18 cellular contexts compared by ENCODE assay signal in genomic region chr13:100733261-100733660, GRCh38. TPM values are rescaled to one million over a fixed set of nuclear protein-coding genes. Genes with fewer than 3 reads are reported as not detected.
DNase-seq lines count a peak whose midpoint lies in the region; ATAC-seq, FAIRE-seq and TF ChIP-seq lines count a peak whose summit lies in the region.
"Had no signal": no experiment of that assay in that cellular context is flagged by ENCODE, and none has a peak within 500 bp of the region (broad histone marks: within the 10 kb centered on the region; RNA-seq: fewer than 3 reads in every experiment).

No MANE protein-coding gene starts in this region.

- no peaks in the 10 kb centered on the region for H4K20me1 ChIP-seq in HepG2 (ENCODE audit: insufficient read depth, low read length)
- H4K20me1 ChIP-seq: BLaER1 treated with 17β-estradiol and CSF1 and Interleukin-3, amounts not matched to agents 10 nM and 100 nM had no signal

- H3K4me3 ChIP-seq in HepG2 (replicated peaks in 1 of 3; ENCODE audit: insufficient read depth in 1 of 3, low read depth in 2 of 3, low read length in 3 of 3), result no peak overlapping the region
- H3K4me3 ChIP-seq: BLaER1 treated with 17β-estradiol and CSF1 and Interleukin-3, amounts not matched to agents 10 nM and 100 nM; GM23248; HAP-1; K562 had no signal

- DNase-seq in NCI-H446 treated with DMSO at 0.1 percent for 48 hours (lab: John Stamatoyannopoulos, UW) (peak; percentile 6), NCI-H446 (lab: John Stamatoyannopoulos, UW) (no peak), HepG2 (ENCODE audit: low spot score) (no peak), ecto neural progenitor cell (ENCODE audit: low spot score) (no peak)
- DNase-seq: CD4-positive, CD25-positive, alpha-beta regulatory T cell; CD8-positive, alpha-beta memory T cell; COR-L47; DMS153; DMS79; GF-D8; GM23248; IMR-90 had no signal

- H3K4me1 ChIP-seq in HepG2 (ENCODE audit: insufficient read depth, low read length), result peaks cover 49% of the 10 kb centered on the region
- H3K4me1 ChIP-seq: HAP-1 had no signal

- 0 out of 2 replicates have a peak overlapping the region, but pooled peaks have one; percentile 53 for H3K9ac ChIP-seq in HepG2 (ENCODE audit: insufficient read depth, low read depth, low read length)
- H3K9ac ChIP-seq: BLaER1 treated with 17β-estradiol and CSF1 and Interleukin-3, amounts not matched to agents 10 nM and 100 nM; GM23248 had no signal

- no peak for TF ChIP-seq RAD21 in HepG2 (CRISPR knock-in tag; IDR thresholded peaks at IDR 0.05)

- no peaks in the 10 kb centered on the region for H3K27me3 ChIP-seq in HepG2 (ENCODE audit: control insufficient read depth in 1 of 2, insufficient read depth in 2 of 2, low read length in 2 of 2)
- H3K27me3 ChIP-seq: BLaER1 treated with 17β-estradiol and CSF1 and Interleukin-3, amounts not matched to agents 10 nM and 100 nM had no signal

- FAIRE-seq in HepG2 (lab: Jason Lieb, UNC), result no peak
- FAIRE-seq: K562 had no signal

- H2AFZ ChIP-seq in HepG2 (ENCODE audit: low read length), result no peak overlapping the region
- H2AFZ ChIP-seq: GM23248 had no signal

- CTCF ChIA-PET in HepG2 (lab: Yijun Ruan, JAX; ENCODE audit: low intra/inter-chr PET ratio, low total read pairs), result no interaction called here

- BruUV-seq in HepG2 (replicated peaks; lab: Mats Ljungman, UMichigan), result no TSS peak

- no peak overlapping the region for H3K4me2 ChIP-seq in HepG2 (ENCODE audit: low read depth, low read length)
- H3K4me2 ChIP-seq: BLaER1 treated with 17β-estradiol and CSF1 and Interleukin-3, amounts not matched to agents 10 nM and 100 nM had no signal

- no peak for TF ChIP-seq POLR2A in HepG2 (IDR thresholded peaks at IDR 0.05; ENCODE audit: insufficient read depth in 1 of 2, low read depth in 2 of 2, low read length in 2 of 2)

- H3K9me3 ChIP-seq in HepG2 (ENCODE audit: low read length), result peaks cover 10% of the 10 kb centered on the region; the same call in 1 of the 2 replicates
- H3K9me3 ChIP-seq: HAP-1 had no signal

- H3K79me2 ChIP-seq in HepG2 (ENCODE audit: insufficient read depth, low read length), result no peaks in the 10 kb centered on the region

- POLR2A ChIA-PET in HepG2 (lab: Yijun Ruan, JAX), result no interaction called here

- no peaks in the 10 kb centered on the region for H3K36me3 ChIP-seq in HepG2 (replicated peaks in 1 of 2; ENCODE audit: control insufficient read depth in 1 of 2, insufficient read depth in 2 of 2, low read length in 2 of 2)
- H3K36me3 ChIP-seq: BLaER1 treated with 17β-estradiol and CSF1 and Interleukin-3, amounts not matched to agents 10 nM and 100 nM; HAP-1 had no signal

- ATAC-seq in HepG2, result no peak
- no peak for ATAC-seq in HG02610 (IDR thresholded peaks at IDR 0.05; ENCODE audit: unreplicated experiment)
- ATAC-seq: K562 had no signal

- TF ChIP-seq CTCF in VCaP (conservative IDR thresholded peaks at IDR 0.05) (no peak), HepG2 (CRISPR knock-in tag; IDR thresholded peaks at IDR 0.05) (no peak)

- intact Hi-C loops in HepG2 (cut with micrococcal nuclease; ENCODE audit: unreplicated experiment), result no loop called here

- WGBS in HepG2 (ENCODE audit: low lambda C conversion rate), result 94% methylated on average over 3 of the region's 3 CpGs

- TF ChIP-seq EP300 in HepG2 (IDR thresholded peaks at IDR 0.05; ENCODE audit: low read depth in 2 of 2, low read length in 2 of 2) (no peak), HepG2 (CRISPR knock-in tag; IDR thresholded peaks at IDR 0.05; ENCODE audit: borderline replicate concordance) (no peak)

- in situ Hi-C loops in HepG2 (cut with HindIII; ENCODE audit: extremely low pct_ligation_motif_present, low pct_unique_long_range_greater_than_20kb), result no loop called here

- H3K27ac ChIP-seq in VCaP (peak overlapping the region; percentile 98), HepG2 (ENCODE audit: extremely low read length, insufficient read depth, low read length) (peak overlapping the region; percentile 94)
- H3K27ac ChIP-seq: BLaER1 treated with 17β-estradiol and CSF1 and Interleukin-3, amounts not matched to agents 10 nM and 100 nM; GM23248; HL-60 had no signal

TF ChIP-seq in HepG2, 621 proteins besides CTCF, POLR2A, EP300 and RAD21 (continues in another document):
- TF ChIP-seq, protein P1, sequence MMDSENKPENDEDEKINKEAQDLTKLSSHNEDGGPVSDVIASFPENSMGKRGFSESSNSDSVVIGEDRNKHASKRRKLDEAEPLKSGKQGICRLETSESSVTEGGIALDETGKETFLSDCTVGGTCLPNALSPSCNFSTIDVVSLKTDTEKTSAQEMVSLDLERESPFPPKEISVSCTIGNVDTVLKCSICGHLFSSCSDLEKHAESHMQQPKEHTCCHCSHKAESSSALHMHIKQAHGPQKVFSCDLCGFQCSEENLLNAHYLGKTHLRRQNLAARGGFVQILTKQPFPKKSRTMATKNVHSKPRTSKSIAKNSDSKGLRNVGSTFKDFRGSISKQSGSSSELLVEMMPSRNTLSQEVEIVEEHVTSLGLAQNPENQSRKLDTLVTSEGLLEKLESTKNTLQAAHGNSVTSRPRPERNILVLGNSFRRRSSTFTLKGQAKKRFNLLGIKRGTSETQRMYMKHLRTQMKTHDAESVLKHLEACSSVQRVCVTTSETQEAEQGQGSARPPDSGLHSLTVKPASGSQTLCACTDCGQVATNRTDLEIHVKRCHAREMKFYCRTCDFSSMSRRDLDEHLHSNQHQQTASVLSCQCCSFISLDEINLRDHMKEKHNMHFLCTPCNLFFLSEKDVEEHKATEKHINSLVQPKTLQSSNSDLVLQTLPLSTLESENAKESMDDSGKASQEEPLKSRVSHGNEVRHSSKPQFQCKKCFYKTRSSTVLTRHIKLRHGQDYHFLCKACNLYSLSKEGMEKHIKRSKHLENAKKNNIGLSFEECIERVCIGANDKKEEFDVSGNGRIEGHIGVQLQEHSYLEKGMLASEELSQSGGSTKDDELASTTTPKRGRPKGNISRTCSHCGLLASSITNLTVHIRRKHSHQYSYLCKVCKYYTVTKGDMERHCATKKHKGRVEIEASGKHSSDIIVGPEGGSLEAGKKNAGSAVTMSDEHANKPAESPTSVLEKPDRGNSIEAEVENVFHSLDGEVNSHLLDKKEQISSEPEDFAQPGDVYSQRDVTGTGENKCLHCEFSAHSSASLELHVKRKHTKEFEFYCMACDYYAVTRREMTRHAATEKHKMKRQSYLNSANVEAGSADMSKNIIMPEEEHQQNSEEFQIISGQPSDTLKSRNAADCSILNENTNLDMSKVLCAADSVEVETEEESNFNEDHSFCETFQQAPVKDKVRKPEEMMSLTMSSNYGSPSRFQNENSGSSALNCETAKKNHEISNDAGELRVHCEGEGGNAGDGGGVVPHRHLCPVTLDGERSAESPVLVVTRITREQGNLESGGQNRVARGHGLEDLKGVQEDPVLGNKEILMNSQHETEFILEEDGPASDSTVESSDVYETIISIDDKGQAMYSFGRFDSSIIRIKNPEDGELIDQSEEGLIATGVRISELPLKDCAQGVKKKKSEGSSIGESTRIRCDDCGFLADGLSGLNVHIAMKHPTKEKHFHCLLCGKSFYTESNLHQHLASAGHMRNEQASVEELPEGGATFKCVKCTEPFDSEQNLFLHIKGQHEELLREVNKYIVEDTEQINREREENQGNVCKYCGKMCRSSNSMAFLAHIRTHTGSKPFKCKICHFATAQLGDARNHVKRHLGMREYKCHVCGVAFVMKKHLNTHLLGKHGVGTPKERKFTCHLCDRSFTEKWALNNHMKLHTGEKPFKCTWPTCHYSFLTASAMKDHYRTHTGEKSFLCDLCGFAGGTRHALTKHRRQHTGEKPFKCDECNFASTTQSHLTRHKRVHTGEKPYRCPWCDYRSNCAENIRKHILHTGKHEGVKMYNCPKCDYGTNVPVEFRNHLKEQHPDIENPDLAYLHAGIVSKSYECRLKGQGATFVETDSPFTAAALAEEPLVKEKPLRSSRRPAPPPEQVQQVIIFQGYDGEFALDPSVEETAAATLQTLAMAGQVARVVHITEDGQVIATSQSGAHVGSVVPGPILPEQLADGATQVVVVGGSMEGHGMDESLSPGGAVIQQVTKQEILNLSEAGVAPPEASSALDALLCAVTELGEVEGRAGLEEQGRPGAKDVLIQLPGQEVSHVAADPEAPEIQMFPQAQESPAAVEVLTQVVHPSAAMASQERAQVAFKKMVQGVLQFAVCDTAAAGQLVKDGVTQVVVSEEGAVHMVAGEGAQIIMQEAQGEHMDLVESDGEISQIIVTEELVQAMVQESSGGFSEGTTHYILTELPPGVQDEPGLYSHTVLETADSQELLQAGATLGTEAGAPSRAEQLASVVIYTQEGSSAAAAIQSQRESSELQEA (CRISPR knock-in tag; IDR thresholded peaks at IDR 0.05; ENCODE audit: not compliant biosample characterization), result no peak
- TF ChIP-seq, protein P2, sequence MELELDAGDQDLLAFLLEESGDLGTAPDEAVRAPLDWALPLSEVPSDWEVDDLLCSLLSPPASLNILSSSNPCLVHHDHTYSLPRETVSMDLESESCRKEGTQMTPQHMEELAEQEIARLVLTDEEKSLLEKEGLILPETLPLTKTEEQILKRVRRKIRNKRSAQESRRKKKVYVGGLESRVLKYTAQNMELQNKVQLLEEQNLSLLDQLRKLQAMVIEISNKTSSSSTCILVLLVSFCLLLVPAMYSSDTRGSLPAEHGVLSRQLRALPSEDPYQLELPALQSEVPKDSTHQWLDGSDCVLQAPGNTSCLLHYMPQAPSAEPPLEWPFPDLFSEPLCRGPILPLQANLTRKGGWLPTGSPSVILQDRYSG (CRISPR knock-in tag; IDR thresholded peaks at IDR 0.05), result no peak

RNA-seq across cellular contexts. Expression of gene TMTC4, which starts 58.7 kb away (rescaled TPM):
- 16.2 and 22.6 TPM in 2 replicates for total RNA-seq in HepG2 (2016; rRNA removed; fragmentation: Illumina TruSeq; extraction: Trizol)
- 8.7 and 10.1 TPM in 2 replicates for total RNA-seq in HepG2 (2016; cell fraction: cytosol; rRNA removed; fragmentation: Illumina TruSeq; extraction: Trizol; ENCODE audit: low read depth)
- total RNA-seq in HepG2 (2016; cell fraction: insoluble cytoplasmic fraction; rRNA removed; fragmentation: Illumina TruSeq; extraction: Trizol), result 16.0 and 25.1 TPM in 2 replicates
- 20.3 and 21.0 TPM in 2 replicates for total RNA-seq in HepG2 (2016; cell fraction: membrane; rRNA removed; fragmentation: Illumina TruSeq; extraction: Trizol)
- 30.2 and 35.0 TPM in 2 replicates for total RNA-seq in HepG2 (2016; cell fraction: nucleus; rRNA removed; fragmentation: Illumina TruSeq; extraction: Trizol)
- 14.4 and 16.0 TPM in 2 replicates for polyA plus RNA-seq in HepG2 (2011; rRNA removed)
- polyA plus RNA-seq in HepG2 (2011; cell fraction: cytosol; rRNA removed), result 13.7 and 14.9 TPM in 2 replicates
- polyA plus RNA-seq in HepG2 (2011; cell fraction: nucleus; rRNA removed), result 35.7 and 38.1 TPM in 2 replicates
- polyA plus RNA-seq in HepG2 (2012), result 14.3 and 16.3 TPM in 2 replicates
- 6.3 and 7.8 TPM in 2 replicates for polyA plus RNA-seq in HepG2 (2016; cell fraction: cytosol; fragmentation: Illumina TruSeq; extraction: Trizol; ENCODE audit: low read depth)
- polyA plus RNA-seq in HepG2 (2016; cell fraction: insoluble cytoplasmic fraction; fragmentation: Illumina TruSeq; extraction: Trizol; ENCODE audit: low read depth), result 11.4 and 13.2 TPM in 2 replicates
- polyA plus RNA-seq in HepG2 (2016; cell fraction: membrane; fragmentation: Illumina TruSeq; extraction: Trizol; ENCODE audit: low read depth), result 12.5 and 12.8 TPM in 2 replicates
- 30.9 and 32.8 TPM in 2 replicates for polyA plus RNA-seq in HepG2 (2016; cell fraction: nucleus; fragmentation: Illumina TruSeq; extraction: Trizol; ENCODE audit: insufficient read depth, low read depth)
- 21.4 and 23.9 TPM in 2 replicates for polyA minus RNA-seq in HepG2 (2011; rRNA and poly(A)+ RNA removed; ENCODE audit: low replicate concordance)
- polyA minus RNA-seq in HepG2 (2011; cell fraction: cytosol; rRNA and poly(A)+ RNA removed), result 13.1 and 14.7 TPM in 2 replicates
- polyA minus RNA-seq in HepG2 (2011; cell fraction: nucleus; rRNA and poly(A)+ RNA removed), result 33.5 and 38.2 TPM in 2 replicates
